16 cellular contexts compared by ENCODE assay signal in genomic region chr3:183629546-183630301, GRCh38. TPM values are rescaled to one million over a fixed set of nuclear protein-coding genes. Genes with fewer than 3 reads are reported as not detected.
A peak's percentile ranks its signal among the peaks of the same experiment; 100 is the strongest.
DNase-seq lines count a peak whose midpoint lies in the region; ATAC-seq, FAIRE-seq and TF ChIP-seq lines count a peak whose summit lies in the region.
"Had no signal": no experiment of that assay in that cellular context is flagged by ENCODE, and none has a peak within 500 bp of the region (broad histone marks: within the 10 kb centered on the region; RNA-seq: fewer than 3 reads in every experiment).

No MANE protein-coding gene starts in this region.

- no TSS peak for BruUV-seq in HepG2 (replicated peaks; lab: Mats Ljungman, UMichigan)

- H4K20me1 ChIP-seq in HepG2 (ENCODE audit: insufficient read depth, low read length) = no peaks in the 10 kb centered on the region

- no peak for FAIRE-seq in HepG2 (lab: Jason Lieb, UNC)

- H3K27me3 ChIP-seq in HepG2 (ENCODE audit: control insufficient read depth in 1 of 2, insufficient read depth in 2 of 2, low read length in 2 of 2) (no peaks in the 10 kb centered on the region), right lobe of liver (no peaks in the 10 kb centered on the region), right cardiac atrium (ENCODE audit: control insufficient read depth, insufficient read depth) (no peaks in the 10 kb centered on the region)

- H3K4me1 ChIP-seq in HepG2 (ENCODE audit: insufficient read depth, low read length) (peaks cover 26% of the 10 kb centered on the region), right lobe of liver (peaks cover 0 to 11% (median 0%) of the 10 kb centered on the region in 4 donors), right cardiac atrium (ENCODE audit: control insufficient read depth, insufficient read depth, low read length) (peaks cover 3% of the 10 kb centered on the region)

- H3K4me3 ChIP-seq in HepG2 (replicated peaks in 1 of 3; ENCODE audit: insufficient read depth in 1 of 3, low read depth in 2 of 3, low read length in 3 of 3) (no peak overlapping the region), right lobe of liver (no peak overlapping the region), right cardiac atrium (ENCODE audit: low read length) (no peak overlapping the region)

- CTCF ChIA-PET in HepG2 (lab: Yijun Ruan, JAX; ENCODE audit: low intra/inter-chr PET ratio, low total read pairs) = no interaction called here

- WGBS in HepG2 (ENCODE audit: low lambda C conversion rate) = 38% methylated on average over 3 of the region's 3 CpGs
- WGBS in right lobe of liver (ENCODE audit: insufficient coverage, low coverage, low lambda C conversion rate, missing lambda C conversion rate) = 88% methylated on average over 3 of the region's 3 CpGs
- 76% methylated on average over 3 of the region's 3 CpGs for WGBS in right cardiac atrium

- POLR2A ChIA-PET in HepG2 (lab: Yijun Ruan, JAX) = no interaction called here

- H3K27ac ChIP-seq in HepG2 (ENCODE audit: extremely low read length, insufficient read depth, low read length) = no peak overlapping the region
- no peak overlapping the region for H3K27ac ChIP-seq in right lobe of liver
- peak overlapping the region; percentile 64 for H3K27ac ChIP-seq in right cardiac atrium (ENCODE audit: low read length)

- no peak overlapping the region for H2AFZ ChIP-seq in HepG2 (ENCODE audit: low read length)

- no peak for TF ChIP-seq EP300 in HepG2 (IDR thresholded peaks at IDR 0.05; ENCODE audit: low read depth in 2 of 2, low read length in 2 of 2)
- no peak for TF ChIP-seq EP300 in HepG2 (CRISPR knock-in tag; IDR thresholded peaks at IDR 0.05; ENCODE audit: borderline replicate concordance)

- H3K9me3 ChIP-seq in HepG2 (ENCODE audit: low read length) (no peaks in the 10 kb centered on the region), right lobe of liver (no peaks in the 10 kb centered on the region), right cardiac atrium (ENCODE audit: control insufficient read depth, low read length) (no peaks in the 10 kb centered on the region)

- in situ Hi-C loops in HepG2 (cut with HindIII; ENCODE audit: extremely low pct_ligation_motif_present, low pct_unique_long_range_greater_than_20kb) = no loop called here

- intact Hi-C loops in HepG2 (cut with micrococcal nuclease; ENCODE audit: unreplicated experiment) (loop anchor here (10.0 kb wide), 1 partner anchor 135 kb away; no protein-coding TSS in a partner anchor), right lobe of liver (cut with DNase I) (no loop called here), right cardiac atrium (cut with DNase I) (no loop called here)

- TF ChIP-seq RAD21 in HepG2 (CRISPR knock-in tag; IDR thresholded peaks at IDR 0.05) = no peak

- ATAC-seq in HepG2 (peak; percentile 46), right lobe of liver (no peak), right cardiac atrium (peak; percentile 21 to 45), HG02970 (IDR thresholded peaks at IDR 0.05; ENCODE audit: low FRiP score, unreplicated experiment) (no peak)
- ATAC-seq: naive thymus-derived CD8-positive, alpha-beta T cell had no signal

- no peak overlapping the region for H3K9ac ChIP-seq in HepG2 (ENCODE audit: insufficient read depth, low read depth, low read length)

- H3K4me2 ChIP-seq in HepG2 (ENCODE audit: low read depth, low read length) = peak overlapping the region; percentile 7; the same call in 1 of the 2 replicates

- no peaks in the 10 kb centered on the region for H3K79me2 ChIP-seq in HepG2 (ENCODE audit: insufficient read depth, low read length)

- no peak for DNase-seq in HepG2 (ENCODE audit: low spot score)
- DNase-seq in right lobe of liver = no peak
- DNase-seq in NCI-H2196 treated with DMSO at 0.1 percent for 48 hours (lab: John Stamatoyannopoulos, UW; ENCODE audit: unreplicated experiment) = peak; percentile 77
- DNase-seq in right cardiac atrium = no peak
- no peak for DNase-seq in stimulated activated CD4-positive, alpha-beta T cell treated with anti-CD3 and anti-CD28 coated beads, Interleukin-12 subunit alpha, Interleukin-12 subunit beta, amount 100 ng/mL, for 4 hours
- DNase-seq in activated CD4-positive, alpha-beta T cell treated with anti-CD3 and anti-CD28 coated beads, Interleukin-2, amount 50 U/mL, for 48 hours = no peak
- DNase-seq in SHP77 treated with DMSO at 0.1 percent for 48 hours (lab: John Stamatoyannopoulos, UW) = no peak
- DNase-seq: activated CD4-positive, CD25-positive, alpha-beta regulatory T cell treated with anti-CD3 and anti-CD28 coated beads, Interleukin-2, amount 50 U/mL, for 72 hours; activated naive CD4-positive, alpha-beta T cell treated with anti-CD3 and anti-CD28 coated beads for 36 hours; CD8-positive, alpha-beta memory T cell; erythroblast; immature natural killer cell; Kasumi-1; naive thymus-derived CD8-positive, alpha-beta T cell; NCI-H2081 had no signal

- no peak for TF ChIP-seq CTCF in HepG2 (CRISPR knock-in tag; IDR thresholded peaks at IDR 0.05)
- TF ChIP-seq CTCF in right lobe of liver (IDR thresholded peaks at IDR 0.05) = no peak

- no peak for TF ChIP-seq POLR2A in HepG2 (IDR thresholded peaks at IDR 0.05; ENCODE audit: insufficient read depth in 1 of 2, low read depth in 2 of 2, low read length in 2 of 2)
- no peak for TF ChIP-seq POLR2A in right lobe of liver (IDR thresholded peaks at IDR 0.05)

- H3K36me3 ChIP-seq in HepG2 (replicated peaks in 1 of 2; ENCODE audit: control insufficient read depth in 1 of 2, insufficient read depth in 2 of 2, low read length in 2 of 2) (no peaks in the 10 kb centered on the region), right lobe of liver (no peaks in the 10 kb centered on the region)

TF ChIP-seq in HepG2, 621 proteins besides CTCF, POLR2A, EP300 and RAD21:
- TF ChIP-seq ZNF331 (CRISPR knock-in tag; IDR thresholded peaks at IDR 0.05) (no peak), NFYC (CRISPR knock-in tag; IDR thresholded peaks at IDR 0.05) (peak; percentile 20; the same call in 1 of the 2 replicates), SOX13 (IDR thresholded peaks at IDR 0.05) (no peak), SOX13 (CRISPR knock-in tag; conservative IDR thresholded peaks at IDR 0.05 in 1 of 2, IDR thresholded peaks at IDR 0.05 in 1 of 2) (peak in 1 of 2 experiments; percentile 61; a peak in 2 of 4 replicates)

RNA-seq across cellular contexts. Expression of gene KLHL24, which starts 5.7 kb away (rescaled TPM):
- total RNA-seq in HepG2 (2016; rRNA removed; fragmentation: Illumina TruSeq; extraction: Trizol) (6.9 and 9.7 TPM in 2 replicates), right lobe of liver (10 to 100 TPM; 26.3 to 43.9 (median 32.0) TPM), right cardiac atrium (100 to 1,000 TPM; 105 to 179 (median 160) TPM)
- 11.6 and 15.1 TPM in 2 replicates for total RNA-seq in HepG2 (2016; cell fraction: cytosol; rRNA removed; fragmentation: Illumina TruSeq; extraction: Trizol; ENCODE audit: low read depth)
- 8.5 and 8.6 TPM in 2 replicates for total RNA-seq in HepG2 (2016; cell fraction: insoluble cytoplasmic fraction; rRNA removed; fragmentation: Illumina TruSeq; extraction: Trizol)
- total RNA-seq in HepG2 (2016; cell fraction: membrane; rRNA removed; fragmentation: Illumina TruSeq; extraction: Trizol) = 9.2 and 10.3 TPM in 2 replicates
- 5.4 and 6.2 TPM in 2 replicates for total RNA-seq in HepG2 (2016; cell fraction: nucleus; rRNA removed; fragmentation: Illumina TruSeq; extraction: Trizol)
- polyA plus RNA-seq in HepG2 (2011; rRNA removed) (10.6 and 15.7 TPM in 2 replicates), right cardiac atrium (44.4 TPM)
- polyA plus RNA-seq in HepG2 (2011; cell fraction: cytosol; rRNA removed) = 8.3 and 9.8 TPM in 2 replicates
- 9.9 and 12.1 TPM in 2 replicates for polyA plus RNA-seq in HepG2 (2011; cell fraction: nucleus; rRNA removed)
- polyA plus RNA-seq in HepG2 (2012) = 13.0 and 13.1 TPM in 2 replicates
- 0.10 and 0.40 TPM in 2 replicates for polyA plus RNA-seq in HepG2 (2016; cell fraction: cytosol; fragmentation: Illumina TruSeq; extraction: Trizol; ENCODE audit: low read depth)
- polyA plus RNA-seq in HepG2 (2016; cell fraction: insoluble cytoplasmic fraction; fragmentation: Illumina TruSeq; extraction: Trizol; ENCODE audit: low read depth) = 2.8 and 3.4 TPM in 2 replicates
- polyA plus RNA-seq in HepG2 (2016; cell fraction: membrane; fragmentation: Illumina TruSeq; extraction: Trizol; ENCODE audit: low read depth) = 0.24 and 0.30 TPM in 2 replicates
- polyA plus RNA-seq in HepG2 (2016; cell fraction: nucleus; fragmentation: Illumina TruSeq; extraction: Trizol; ENCODE audit: insufficient read depth, low read depth) = 3.4 and 3.9 TPM in 2 replicates
- polyA minus RNA-seq in HepG2 (2011; rRNA and poly(A)+ RNA removed; ENCODE audit: low replicate concordance) = 23.4 and 23.9 TPM in 2 replicates
- 43.8 and 44.7 TPM in 2 replicates for polyA minus RNA-seq in HepG2 (2011; cell fraction: cytosol; rRNA and poly(A)+ RNA removed)
- polyA minus RNA-seq in HepG2 (2011; cell fraction: nucleus; rRNA and poly(A)+ RNA removed) = 41.3 and 48.2 TPM in 2 replicates

Comparison
In these comparisons a context has a peak if more than half of its experiments do, and no peak if none do; other contexts are left out.
1. ATAC-seq: peak in HepG2 (single experiment) and right cardiac atrium (2 of 2); none in right lobe of liver (0 of 4) and HG02970 (single experiment).